ENCODE assay signal across 10 cellular contexts in genomic region chr6:7139835-7140470, GRCh38. TPM values are rescaled to one million over a fixed set of nuclear protein-coding genes. Genes with fewer than 3 reads are reported as not detected.
DNase-seq lines count a peak whose midpoint lies in the region; ATAC-seq, FAIRE-seq and TF ChIP-seq lines count a peak whose summit lies in the region.
"Had no signal": no experiment of that assay in that cellular context is flagged by ENCODE, and none has a peak within 500 bp of the region (broad histone marks: within the 10 kb centered on the region; RNA-seq: fewer than 3 reads in every experiment).

No MANE protein-coding gene starts in this region.

- H3K36me3 Mint-ChIP-seq in stimulated activated naive CD8-positive, alpha-beta T cell treated with anti-CD3 and anti-CD28 coated beads, Interleukin-15, Interleukin-2, amounts not matched to agents 100 ng/mL and 50 ng/mL, for 24 hours (ENCODE audit: low read depth) = peaks cover 3% of the 10 kb centered on the region

- FAIRE-seq in frontal cortex (lab: Jason Lieb, UNC) = no peak

- H3K9me3 Mint-ChIP-seq in stimulated activated naive CD8-positive, alpha-beta T cell treated with anti-CD3 and anti-CD28 coated beads, Interleukin-15, Interleukin-2, amounts not matched to agents 100 ng/mL and 50 ng/mL, for 24 hours = no peaks in the 10 kb centered on the region
- H3K9me3 Mint-ChIP-seq in stimulated activated naive CD8-positive, alpha-beta T cell treated with anti-CD3 and anti-CD28 coated beads, Interleukin-15, amount 100 ng/mL, for 72 hours = no peaks in the 10 kb centered on the region

- H3K4me1 Mint-ChIP-seq in stimulated activated naive CD8-positive, alpha-beta T cell treated with anti-CD3 and anti-CD28 coated beads, Interleukin-15, Interleukin-2, amounts not matched to agents 100 ng/mL and 50 ng/mL, for 24 hours (ENCODE audit: low read depth) = peaks cover 91% of the 10 kb centered on the region
- peaks cover 88% of the 10 kb centered on the region for H3K4me1 Mint-ChIP-seq in stimulated activated naive CD8-positive, alpha-beta T cell treated with anti-CD3 and anti-CD28 coated beads, Interleukin-15, amount 100 ng/mL, for 72 hours

- peak overlapping the region; percentile 86 for H3K27ac Mint-ChIP-seq in stimulated activated naive CD8-positive, alpha-beta T cell treated with anti-CD3 and anti-CD28 coated beads, Interleukin-15, Interleukin-2, amounts not matched to agents 100 ng/mL and 50 ng/mL, for 24 hours
- H3K27ac Mint-ChIP-seq in stimulated activated naive CD8-positive, alpha-beta T cell treated with anti-CD3 and anti-CD28 coated beads, Interleukin-15, amount 100 ng/mL, for 72 hours = peak overlapping the region in 1 of 2 donors; percentile 67

- H3K27me3 ChIP-seq in adipocyte (replicated peaks; ENCODE audit: control insufficient read depth, insufficient read depth, low read length) = no peaks in the 10 kb centered on the region

- intact Hi-C loops in mucosa of descending colon (cut with DNase I, micrococcal nuclease) = no loop called here

- ATAC-seq in stimulated activated naive CD8-positive, alpha-beta T cell treated with anti-CD3 and anti-CD28 coated beads, Interleukin-15, amount 100 ng/mL, for 72 hours = no peak
- peak; percentile 54 for ATAC-seq in mucosa of descending colon
- ATAC-seq in GM19397 (IDR thresholded peaks at IDR 0.05; ENCODE audit: unreplicated experiment) = no peak

- no peak for TF ChIP-seq CTCF in mucosa of descending colon (IDR thresholded peaks at IDR 0.05)

- H3K4me1 ChIP-seq in adipocyte (ENCODE audit: control insufficient read depth, insufficient read depth, low read length) (peaks cover 55% of the 10 kb centered on the region), mucosa of descending colon (ENCODE audit: low read depth) (peaks cover 63% of the 10 kb centered on the region)

- peak overlapping the region; percentile 83 for H3K4me3 Mint-ChIP-seq in stimulated activated naive CD8-positive, alpha-beta T cell treated with anti-CD3 and anti-CD28 coated beads, Interleukin-15, Interleukin-2, amounts not matched to agents 100 ng/mL and 50 ng/mL, for 24 hours
- H3K4me3 Mint-ChIP-seq in stimulated activated naive CD8-positive, alpha-beta T cell treated with anti-CD3 and anti-CD28 coated beads, Interleukin-15, amount 100 ng/mL, for 72 hours = peak overlapping the region in 1 of 2 donors; percentile 85

- H3K36me3 ChIP-seq in adipocyte (ENCODE audit: control insufficient read depth, insufficient read depth, low read length, severe bottlenecking) = no peaks in the 10 kb centered on the region
- H3K36me3 ChIP-seq in mucosa of descending colon (ENCODE audit: low read depth) = no peaks in the 10 kb centered on the region

- DNase-seq in stimulated activated naive CD8-positive, alpha-beta T cell treated with anti-CD3 and anti-CD28 coated beads, Interleukin-15, amount 100 ng/mL, for 72 hours = no peak
- DNase-seq in adipocyte (ENCODE audit: low read depth) (no peak), mucosa of descending colon (no peak), frontal cortex (ENCODE audit: low spot score in 2 of 2) (no peak), NCI-H1048 (lab: John Stamatoyannopoulos, UW) (no peak), NCI-H2107 (lab: John Stamatoyannopoulos, UW) (no peak)
- DNase-seq: foreskin melanocyte, NCI-H1930 had no signal

- H3K9ac ChIP-seq in adipocyte (ENCODE audit: low read length) = peak overlapping the region; percentile 89

- no peaks in the 10 kb centered on the region for H3K9me3 ChIP-seq in adipocyte (ENCODE audit: control insufficient read depth, low read length)
- H3K9me3 ChIP-seq in mucosa of descending colon = no peaks in the 10 kb centered on the region

- H3K27me3 Mint-ChIP-seq in stimulated activated naive CD8-positive, alpha-beta T cell treated with anti-CD3 and anti-CD28 coated beads, Interleukin-15, Interleukin-2, amounts not matched to agents 100 ng/mL and 50 ng/mL, for 24 hours = no peaks in the 10 kb centered on the region
- no peaks in the 10 kb centered on the region for H3K27me3 Mint-ChIP-seq in stimulated activated naive CD8-positive, alpha-beta T cell treated with anti-CD3 and anti-CD28 coated beads, Interleukin-15, amount 100 ng/mL, for 72 hours

- H3K4me3 ChIP-seq in adipocyte (ENCODE audit: low read length) = peak overlapping the region; percentile 83
- no peak overlapping the region for H3K4me3 ChIP-seq in mucosa of descending colon

RNA-seq across cellular contexts. Expression of gene RREB1, which starts 32.2 kb away (rescaled TPM):
- total RNA-seq in mucosa of descending colon (10 to 100 TPM; 64.9 to 85.9 (median 74.7) TPM), frontal cortex (1.6 TPM)

Comparison
In these comparisons a context has a peak if more than half of its experiments do, and no peak if none do; other contexts are left out.
1. RNA of gene RREB1, which starts 32.2 kb away (total RNA-seq): 64.9 to 85.9 TPM in mucosa of descending colon; 1.6 TPM in frontal cortex (single experiment); every median in the first group is over 10 times any median in the second.